Comparison of ENCODE assay signal across 8 cellular contexts in genomic region chr3:134473868-134474546, GRCh38. TPM values are rescaled to one million over a fixed set of nuclear protein-coding genes. Genes with fewer than 3 reads are reported as not detected.
A peak's percentile ranks its signal among the peaks of the same experiment; 100 is the strongest.
DNase-seq lines count a peak whose midpoint lies in the region; ATAC-seq and TF ChIP-seq lines count a peak whose summit lies in the region.

No MANE protein-coding gene starts in this region.

- no peaks in the 10 kb centered on the region for H3K27me3 ChIP-seq in fibroblast of lung (ENCODE audit: control insufficient read depth, insufficient read depth, low read length)

- no peak overlapping the region for H3K27ac Mint-ChIP-seq in activated T-cell treated with anti-CD3 and anti-CD28 coated beads, Interleukin-2, amount 50 U/mL, for 24 hours
- H3K27ac Mint-ChIP-seq in neural crest cell (ENCODE audit: unreplicated experiment): no peak overlapping the region

- no peak overlapping the region for H3K4me3 ChIP-seq in fibroblast of lung (replicated peaks in 1 of 4; ENCODE audit: control extremely low read depth in 1 of 4, insufficient read depth in 1 of 4, low read depth in 3 of 4, low read length in 4 of 4)

- no peak for ATAC-seq in HG02588 (IDR thresholded peaks at IDR 0.05; ENCODE audit: unreplicated experiment)

- H3K36me3 Mint-ChIP-seq in activated T-cell treated with anti-CD3 and anti-CD28 coated beads, Interleukin-2, amount 50 U/mL, for 24 hours (ENCODE audit: low read depth): peaks cover 30% of the 10 kb centered on the region
- no peaks in the 10 kb centered on the region for H3K36me3 Mint-ChIP-seq in neural crest cell (ENCODE audit: low read depth)

- DNase-seq in GM04503 (ENCODE audit: low read depth): peak; percentile 57
- DNase-seq in HUDEP-2 (lab: John Stamatoyannopoulos, UW; ENCODE audit: unreplicated experiment in 76 of 76): peak in 57 of 76 experiments; percentile 3 to 66 (median 29)
- DNase-seq in OCI-M1 (lab: John Stamatoyannopoulos, UW): peak; percentile 85
- peak; percentile 71 for DNase-seq in activated T-cell treated with anti-CD3 and anti-CD28 coated beads, Interleukin-2, amount 50 U/mL, for 24 hours
- peak; percentile 79 to 80 for DNase-seq in fibroblast of lung (ENCODE audit: low read depth in 2 of 2)
- peak; percentile 92 for DNase-seq in neural crest cell (ENCODE audit: low read depth, low spot score)
- DNase-seq in substantia nigra (lab: John Stamatoyannopoulos, UW): peak in 37 of 49 donors; percentile 4 to 83 (median 55)

- peaks cover 2% of the 10 kb centered on the region for H3K4me1 Mint-ChIP-seq in activated T-cell treated with anti-CD3 and anti-CD28 coated beads, Interleukin-2, amount 50 U/mL, for 24 hours (ENCODE audit: low read depth)
- H3K4me1 Mint-ChIP-seq in neural crest cell: peaks cover 5% of the 10 kb centered on the region

- H3K27me3 Mint-ChIP-seq in activated T-cell treated with anti-CD3 and anti-CD28 coated beads, Interleukin-2, amount 50 U/mL, for 24 hours: no peaks in the 10 kb centered on the region
- H3K27me3 Mint-ChIP-seq in neural crest cell (ENCODE audit: low read depth): no peaks in the 10 kb centered on the region

- H3K79me2 ChIP-seq in fibroblast of lung (ENCODE audit: control insufficient read depth, insufficient read depth, low read length): no peaks in the 10 kb centered on the region

- no peak overlapping the region for H2AFZ ChIP-seq in fibroblast of lung (ENCODE audit: low read length)

- H3K9me3 ChIP-seq in fibroblast of lung (ENCODE audit: control insufficient read depth, insufficient read depth, low read depth, low read length): no peaks in the 10 kb centered on the region

- peak; percentile 61 to 69 for TF ChIP-seq CTCF in fibroblast of lung (conservative IDR thresholded peaks at IDR 0.05 in 1 of 2, IDR thresholded peaks at IDR 0.05 in 1 of 2; ENCODE audit: low read depth in 1 of 2, low read length in 2 of 2)
- TF ChIP-seq CTCF in neural crest cell (conservative IDR thresholded peaks at IDR 0.05): peak; percentile 91

- H3K9ac ChIP-seq in fibroblast of lung (ENCODE audit: insufficient read depth, low read length): no peak overlapping the region

- H3K4me2 ChIP-seq in fibroblast of lung (ENCODE audit: extremely low read depth, insufficient read depth, low read length): peak overlapping the region; percentile 17

- H3K27ac ChIP-seq in fibroblast of lung (ENCODE audit: insufficient read depth, low read length) (peak overlapping the region; percentile 21), substantia nigra (ENCODE audit: low read depth, low read length, poor library complexity, severe bottlenecking) (no peak overlapping the region)

- H4K20me1 ChIP-seq in fibroblast of lung (ENCODE audit: control insufficient read depth, extremely low read depth, insufficient read depth, low read length): no peaks in the 10 kb centered on the region

- no peak overlapping the region for H3K4me3 Mint-ChIP-seq in activated T-cell treated with anti-CD3 and anti-CD28 coated beads, Interleukin-2, amount 50 U/mL, for 24 hours
- H3K4me3 Mint-ChIP-seq in neural crest cell: no peak overlapping the region

- peaks cover 12% of the 10 kb centered on the region for H3K4me1 ChIP-seq in fibroblast of lung (ENCODE audit: control insufficient read depth, extremely low read depth, insufficient read depth, low read length)

- no peaks in the 10 kb centered on the region for H3K9me3 Mint-ChIP-seq in activated T-cell treated with anti-CD3 and anti-CD28 coated beads, Interleukin-2, amount 50 U/mL, for 24 hours
- H3K9me3 Mint-ChIP-seq in neural crest cell: no peaks in the 10 kb centered on the region

- H3K36me3 ChIP-seq in fibroblast of lung (ENCODE audit: control insufficient read depth, insufficient read depth, low read length): peaks cover 2% of the 10 kb centered on the region

RNA-seq across cellular contexts. Expression of gene ANAPC13, which starts 11.8 kb away (rescaled TPM):
- total RNA-seq in fibroblast of lung (91.7 and 93.3 TPM in 2 replicates), neural crest cell (71.8 and 73.0 TPM in 2 replicates)
- polyA plus RNA-seq in fibroblast of lung: 110 and 145 TPM in 2 replicates
- 67.7 and 86.8 TPM in 2 replicates for polyA plus RNA-seq in fibroblast of lung (2012)
- polyA minus RNA-seq in fibroblast of lung (ENCODE audit: low replicate concordance): 11.1 and 12.7 TPM in 2 replicates

RNA-seq across cellular contexts. Expression of gene CEP63, which starts 11.8 kb away (rescaled TPM):
- total RNA-seq in fibroblast of lung (26.4 and 33.6 TPM in 2 replicates), neural crest cell (27.0 and 31.8 TPM in 2 replicates)
- polyA plus RNA-seq in fibroblast of lung: 15.5 and 22.3 TPM in 2 replicates
- polyA plus RNA-seq in fibroblast of lung (2012): 18.1 and 24.8 TPM in 2 replicates
- polyA minus RNA-seq in fibroblast of lung (ENCODE audit: low replicate concordance): 2.4 and 2.9 TPM in 2 replicates

Comparison
In these comparisons a context has a peak if more than half of its experiments do, and no peak if none do; other contexts are left out.
1. DNase-seq: peak in every context shown above with its lines; median percentile 92 in neural crest cell; 85 in OCI-M1; 80 in fibroblast of lung; 71 in activated T-cell treated with anti-CD3 and anti-CD28 coated beads, Interleukin-2, amount 50 U/mL, for 24 hours; 57 in GM04503; 55 in substantia nigra; 29 in HUDEP-2.